Comparison of ENCODE assay signal across 1 cellular context in genomic region chr9:125649826-125650225, GRCh38.
TF ChIP-seq lines count a peak whose summit lies in the region.

No MANE protein-coding gene starts in this region.

TF ChIP-seq in IMR-90, 13 proteins besides CTCF, POLR2A, EP300 and RAD21 (continued from another document):
- TF ChIP-seq, protein P1, sequence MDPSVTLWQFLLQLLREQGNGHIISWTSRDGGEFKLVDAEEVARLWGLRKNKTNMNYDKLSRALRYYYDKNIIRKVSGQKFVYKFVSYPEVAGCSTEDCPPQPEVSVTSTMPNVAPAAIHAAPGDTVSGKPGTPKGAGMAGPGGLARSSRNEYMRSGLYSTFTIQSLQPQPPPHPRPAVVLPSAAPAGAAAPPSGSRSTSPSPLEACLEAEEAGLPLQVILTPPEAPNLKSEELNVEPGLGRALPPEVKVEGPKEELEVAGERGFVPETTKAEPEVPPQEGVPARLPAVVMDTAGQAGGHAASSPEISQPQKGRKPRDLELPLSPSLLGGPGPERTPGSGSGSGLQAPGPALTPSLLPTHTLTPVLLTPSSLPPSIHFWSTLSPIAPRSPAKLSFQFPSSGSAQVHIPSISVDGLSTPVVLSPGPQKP (IDR thresholded peaks at IDR 0.05; ENCODE audit: borderline replicate concordance, low read depth, low read length): no peak
- TF ChIP-seq CHD1 (IDR thresholded peaks at IDR 0.05; ENCODE audit: low read depth, low read length) (no peak), CEBPB (IDR thresholded peaks at IDR 0.05; ENCODE audit: low read depth, low read length) (no peak)
